In the genomic region with DNA sequence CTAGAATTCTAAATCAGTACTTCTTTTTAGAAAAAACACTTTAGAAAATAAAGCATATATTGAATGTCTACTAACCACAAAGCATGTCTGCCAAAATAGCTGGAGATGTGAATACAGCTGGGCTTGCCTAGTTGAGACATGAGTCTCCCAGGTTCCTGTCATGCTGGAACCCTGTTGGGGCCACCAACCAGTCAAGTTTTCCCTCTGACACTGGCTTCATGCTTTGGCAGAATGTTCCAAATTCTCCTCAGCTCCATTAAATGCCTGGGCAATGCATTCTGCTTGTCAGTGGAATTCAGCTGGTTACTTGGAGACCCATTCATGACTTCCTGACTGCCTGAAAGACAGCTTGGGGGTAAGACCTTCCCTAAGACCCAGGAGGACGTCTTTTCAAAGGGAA, we compare ENCODE assay signal across 14 cellular contexts. TPM values are rescaled to one million over a fixed set of nuclear protein-coding genes. Genes with fewer than 3 reads are reported as not detected.
DNase-seq lines count a peak whose midpoint lies in the region; ATAC-seq, FAIRE-seq and TF ChIP-seq lines count a peak whose summit lies in the region.
"Had no signal": no experiment of that assay in that cellular context is flagged by ENCODE, and none has a peak within 500 bp of the region (broad histone marks: within the 10 kb centered on the region; RNA-seq: fewer than 3 reads in every experiment).

No MANE protein-coding gene starts in this region.

- TF ChIP-seq CTCF in endothelial cell of umbilical vein (IDR thresholded peaks at IDR 0.05; ENCODE audit: extremely low read depth in 1 of 2, insufficient read depth in 1 of 2, low read depth in 1 of 2, low read length in 2 of 2) (no peak), PC-9 (conservative IDR thresholded peaks at IDR 0.05) (no peak)

- H3K9me3 Mint-ChIP-seq in activated CD4-positive, alpha-beta T cell treated with anti-CD3 and anti-CD28 coated beads, Interleukin-2, amount 10 ng/mL, durations not matched to agents 24 days and 14 days: no peaks in the 10 kb centered on the region
- H3K9me3 Mint-ChIP-seq in T-cell: no peaks in the 10 kb centered on the region
- H3K9me3 Mint-ChIP-seq in stimulated activated memory B cell treated with anti-CD40 and anti-IgM and Interleukin-4, amounts not matched to agents 10 μg/mL and 1 μg/mL and 100 μg/mL, for 72 hours: no peaks in the 10 kb centered on the region

- H4K20me1 ChIP-seq in endothelial cell of umbilical vein (replicated peaks; ENCODE audit: control insufficient read depth, extremely low read depth, insufficient read depth, low read length) (no peaks in the 10 kb centered on the region), PC-9 (ENCODE audit: insufficient read depth) (no peaks in the 10 kb centered on the region)

- no peaks in the 10 kb centered on the region for H3K27me3 Mint-ChIP-seq in activated CD4-positive, alpha-beta T cell treated with anti-CD3 and anti-CD28 coated beads, Interleukin-2, amount 10 ng/mL, durations not matched to agents 24 days and 14 days
- no peaks in the 10 kb centered on the region for H3K27me3 Mint-ChIP-seq in T-cell
- no peaks in the 10 kb centered on the region for H3K27me3 Mint-ChIP-seq in stimulated activated memory B cell treated with anti-CD40 and anti-IgM and Interleukin-4, amounts not matched to agents 10 μg/mL and 1 μg/mL and 100 μg/mL, for 72 hours

- POLR2A ChIA-PET in T-cell (lab: Charles Lee) (interaction anchor here in 1 of 2 donors (0.6 kb wide), 1 partner anchor 724 kb away, joined by 10 read pairs; no protein-coding TSS in a partner anchor), endothelial cell of umbilical vein (lab: Charles Lee) (no interaction called here), PC-9 (lab: Charles Lee; ENCODE audit: unreplicated experiment) (interaction anchor here (0.5 kb wide), 1 partner anchor 120 kb away, joined by 14 read pairs; no protein-coding TSS in a partner anchor)

- no peaks in the 10 kb centered on the region for H3K9me2 ChIP-seq in PC-9 (ENCODE audit: insufficient read depth)

- H3K4me1 ChIP-seq in endothelial cell of umbilical vein (ENCODE audit: control insufficient read depth, extremely low read depth, insufficient read depth, low read length) (peaks cover 13% of the 10 kb centered on the region), PC-9 (replicated peaks; ENCODE audit: insufficient read depth) (no peaks in the 10 kb centered on the region)

- CTCF ChIA-PET in T-cell (lab: Charles Lee): interaction anchor here in 1 of 2 donors (0.7 kb wide), 1 partner anchor 422 kb away, joined by 4 read pairs; no protein-coding TSS in a partner anchor
- CTCF ChIA-PET in endothelial cell of umbilical vein (lab: Charles Lee): interaction anchor here (0.8 to 1.5 kb wide), 3 partner anchors 24 to 147 kb away, joined by 3 to 4 read pairs (median 4); no protein-coding TSS in a partner anchor
- CTCF ChIA-PET in PC-9 (lab: Charles Lee): no interaction called here

- no peak overlapping the region for H3K4me2 ChIP-seq in endothelial cell of umbilical vein (ENCODE audit: insufficient read depth, low read length)
- no peak overlapping the region for H3K4me2 ChIP-seq in PC-9

- no peaks in the 10 kb centered on the region for H3K9me1 ChIP-seq in endothelial cell of umbilical vein (replicated peaks; ENCODE audit: control insufficient read depth, extremely low read depth, insufficient read depth, low read length)

- BruUV-seq in endothelial cell of umbilical vein (replicated peaks; lab: Mats Ljungman, UMichigan) (no TSS peak), PC-9 (replicated peaks; lab: Mats Ljungman, UMichigan) (no TSS peak)

- peaks cover 57% of the 10 kb centered on the region for H3K4me1 Mint-ChIP-seq in activated CD4-positive, alpha-beta T cell treated with anti-CD3 and anti-CD28 coated beads, Interleukin-2, amount 10 ng/mL, durations not matched to agents 24 days and 14 days
- H3K4me1 Mint-ChIP-seq in T-cell: peaks cover 78 to 88% (median 84%) of the 10 kb centered on the region in 3 donors
- H3K4me1 Mint-ChIP-seq in stimulated activated memory B cell treated with anti-CD40 and anti-IgM and Interleukin-4, amounts not matched to agents 10 μg/mL and 1 μg/mL and 100 μg/mL, for 72 hours: peaks cover 95% of the 10 kb centered on the region

- H3K36me3 Mint-ChIP-seq in activated CD4-positive, alpha-beta T cell treated with anti-CD3 and anti-CD28 coated beads, Interleukin-2, amount 10 ng/mL, durations not matched to agents 24 days and 14 days (ENCODE audit: low read depth): peaks cover 23% of the 10 kb centered on the region
- H3K36me3 Mint-ChIP-seq in T-cell: peaks cover 11% of the 10 kb centered on the region
- peaks cover 56% of the 10 kb centered on the region for H3K36me3 Mint-ChIP-seq in stimulated activated memory B cell treated with anti-CD40 and anti-IgM and Interleukin-4, amounts not matched to agents 10 μg/mL and 1 μg/mL and 100 μg/mL, for 72 hours

- no peak for TF ChIP-seq POLR2A in endothelial cell of umbilical vein (IDR thresholded peaks at IDR 0.05; ENCODE audit: low read depth, low read length)

- H3F3A ChIP-seq in PC-9 (ENCODE audit: insufficient read depth, low read depth): no peaks in the 10 kb centered on the region

- FAIRE-seq in endothelial cell of umbilical vein (lab: Jason Lieb, UNC): peak; percentile 37
- FAIRE-seq: endometrium, GM12878 had no signal

- no peak for ATAC-seq in T-cell (replicated peaks in 1 of 4)
- ATAC-seq in stimulated activated memory B cell treated with anti-CD40 and anti-IgM and Interleukin-4, amounts not matched to agents 10 μg/mL and 1 μg/mL and 100 μg/mL, for 72 hours: no peak
- ATAC-seq: heart left ventricle, PC-3 had no signal

- H3K79me2 ChIP-seq in endothelial cell of umbilical vein (ENCODE audit: control insufficient read depth, insufficient read depth, low read length): no peaks in the 10 kb centered on the region
- H3K79me2 ChIP-seq in PC-9 (ENCODE audit: low read depth): no peaks in the 10 kb centered on the region

- H2AFZ ChIP-seq in endothelial cell of umbilical vein (ENCODE audit: low read depth, low read length): no peak overlapping the region
- no peak overlapping the region for H2AFZ ChIP-seq in PC-9

- H3K36me3 ChIP-seq in endothelial cell of umbilical vein (ENCODE audit: control insufficient read depth in 2 of 2, extremely low read depth in 1 of 2, insufficient read depth in 2 of 2, low read length in 2 of 2) (peaks cover 0 to 5% of the 10 kb centered on the region in 2 experiments), PC-9 (ENCODE audit: low read depth) (no peaks in the 10 kb centered on the region)
- H3K36me3 ChIP-seq: left ventricle myocardium inferior had no signal

- H3K27ac ChIP-seq in endothelial cell of umbilical vein (ENCODE audit: insufficient read depth, low read depth, low read length): no peak overlapping the region
- H3K27ac ChIP-seq in PC-9: no peak overlapping the region
- H3K27ac ChIP-seq: left ventricle myocardium inferior had no signal

- intact Hi-C loops in activated CD4-positive, alpha-beta T cell treated with anti-CD3 and anti-CD28 coated beads, Interleukin-2, amount 10 ng/mL, durations not matched to agents 24 days and 14 days (cut with micrococcal nuclease): no loop called here
- intact Hi-C loops in endothelial cell of umbilical vein (cut with micrococcal nuclease): no loop called here
- intact Hi-C loops in PC-9 (cut with micrococcal nuclease; ENCODE audit: unreplicated experiment): no loop called here

- no peak overlapping the region for H3K4me3 Mint-ChIP-seq in activated CD4-positive, alpha-beta T cell treated with anti-CD3 and anti-CD28 coated beads, Interleukin-2, amount 10 ng/mL, durations not matched to agents 24 days and 14 days
- H3K4me3 Mint-ChIP-seq in T-cell: peak overlapping the region in 2 of 3 donors; percentile 52 to 81
- peak overlapping the region; percentile 47 for H3K4me3 Mint-ChIP-seq in stimulated activated memory B cell treated with anti-CD40 and anti-IgM and Interleukin-4, amounts not matched to agents 10 μg/mL and 1 μg/mL and 100 μg/mL, for 72 hours

- H3K27ac Mint-ChIP-seq in activated CD4-positive, alpha-beta T cell treated with anti-CD3 and anti-CD28 coated beads, Interleukin-2, amount 10 ng/mL, durations not matched to agents 24 days and 14 days: peak overlapping the region; percentile 64
- peak overlapping the region; percentile 97 to 98 for H3K27ac Mint-ChIP-seq in T-cell
- peak overlapping the region; percentile 96 for H3K27ac Mint-ChIP-seq in stimulated activated memory B cell treated with anti-CD40 and anti-IgM and Interleukin-4, amounts not matched to agents 10 μg/mL and 1 μg/mL and 100 μg/mL, for 72 hours

- H3K9ac ChIP-seq in endothelial cell of umbilical vein (replicated peaks; ENCODE audit: extremely low read depth, insufficient read depth, low read length): no peak overlapping the region

- H3K4me3 ChIP-seq in endothelial cell of umbilical vein (replicated peaks in 1 of 3; ENCODE audit: insufficient read depth in 1 of 3, low read depth in 1 of 3, low read length in 3 of 3) (no peak overlapping the region), PC-9 (no peak overlapping the region)
- H3K4me3 ChIP-seq: GM12878, heart left ventricle, left ventricle myocardium inferior had no signal

- dilution Hi-C loops in endothelial cell of umbilical vein (cut with MboI; ENCODE audit: extremely low pct_ligation_motif_present, low sequenced_read_pairs): no loop called here

- H3K9me3 ChIP-seq in endothelial cell of umbilical vein (replicated peaks; ENCODE audit: control insufficient read depth, insufficient read depth, low read length) (no peaks in the 10 kb centered on the region), PC-9 (ENCODE audit: insufficient read depth, low read depth) (no peaks in the 10 kb centered on the region)
- H3K9me3 ChIP-seq: heart left ventricle, left ventricle myocardium inferior had no signal

- H3K27me3 ChIP-seq in endothelial cell of umbilical vein (ENCODE audit: control insufficient read depth in 2 of 2, insufficient read depth in 2 of 2, low read length in 2 of 2) (no peaks in the 10 kb centered on the region), PC-9 (ENCODE audit: insufficient read depth, low read depth) (no peaks in the 10 kb centered on the region)
- H3K27me3 ChIP-seq: heart left ventricle had no signal

- DNase-seq in activated CD4-positive, alpha-beta T cell treated with anti-CD3 and anti-CD28 coated beads, Interleukin-2, amount 10 ng/mL, durations not matched to agents 24 days and 14 days: no peak
- DNase-seq in activated CD4-positive, alpha-beta T cell treated with anti-CD3 and anti-CD28 coated beads, Interleukin-2, amount 50 U/mL, for 4 hours: no peak
- DNase-seq in T-cell: peak in 1 of 34 experiments; percentile 9
- DNase-seq in endothelial cell of umbilical vein (ENCODE audit: low read depth, low spot score): no peak
- no peak for DNase-seq in PC-9
- DNase-seq in DMS153 treated with DMSO at 0.1 percent for 48 hours (lab: John Stamatoyannopoulos, UW; ENCODE audit: unreplicated experiment): no peak
- no peak for DNase-seq in activated CD4-positive, CD25-positive, alpha-beta regulatory T cell treated with anti-CD3 and anti-CD28 coated beads, Interleukin-2, amount 50 U/mL, for 72 hours
- DNase-seq: heart left ventricle; left ventricle myocardium inferior; PC-3; stimulated activated CD4-positive, alpha-beta T cell treated with anti-CD3 and anti-CD28 coated beads, Interleukin-12 subunit alpha, Interleukin-12 subunit beta, amount 100 ng/mL, for 4 hours had no signal

RNA-seq across cellular contexts. Expression of a gene that starts 14.5 kb away (rescaled TPM):
- total RNA-seq in activated CD4-positive, alpha-beta T cell treated with anti-CD3 and anti-CD28 coated beads, Interleukin-2, amount 10 ng/mL, durations not matched to agents 24 days and 14 days: 38.1 and 38.5 TPM in 2 replicates
- 10 to 100 TPM; 24.6 to 38.4 (median 27.5) TPM for total RNA-seq in T-cell
- 38.6 and 44.7 TPM in 2 replicates for total RNA-seq in endothelial cell of umbilical vein
- polyA plus RNA-seq in endothelial cell of umbilical vein: 18.5 and 21.0 TPM in 2 replicates
- polyA plus RNA-seq in endothelial cell of umbilical vein (2011; cell fraction: cytosol; rRNA removed): 19.6 and 20.5 TPM in 2 replicates
- polyA plus RNA-seq in endothelial cell of umbilical vein (2011; cell fraction: nucleus; rRNA removed): 22.9 and 23.2 TPM in 2 replicates
- polyA plus RNA-seq in endothelial cell of umbilical vein (2012): 12.7 and 16.3 TPM in 2 replicates
- polyA minus RNA-seq in endothelial cell of umbilical vein: 37.4 TPM in 2 replicates
- not detected for polyA minus RNA-seq in endothelial cell of umbilical vein (2011; cell fraction: cytosol; rRNA and poly(A)+ RNA removed)
- polyA minus RNA-seq in endothelial cell of umbilical vein (2011; cell fraction: nucleus; rRNA and poly(A)+ RNA removed): 11.8 and 17.1 TPM in 2 replicates
- 8.2 and 9.4 TPM in 2 replicates for total RNA-seq in PC-9 (2021)
